ENCODE assay signal across 13 cellular contexts in genomic region chr16:85083051-85083639, GRCh38. TPM values are rescaled to one million over a fixed set of nuclear protein-coding genes. Genes with fewer than 3 reads are reported as not detected.
A peak's percentile ranks its signal among the peaks of the same experiment; 100 is the strongest.
DNase-seq lines count a peak whose midpoint lies in the region; ATAC-seq, FAIRE-seq and TF ChIP-seq lines count a peak whose summit lies in the region.
"Had no signal": no experiment of that assay in that cellular context is flagged by ENCODE, and none has a peak within 500 bp of the region (broad histone marks: within the 10 kb centered on the region; RNA-seq: fewer than 3 reads in every experiment).

No MANE protein-coding gene starts in this region.

- WGBS in GM12878 (ENCODE audit: insufficient coverage, insufficient replicate concordance, low lambda C conversion rate, missing lambda C conversion rate) = 6% methylated on average over 13 of the region's 13 CpGs
- WGBS in pancreas, 2 donors = 78 to 85% methylated on average over 13 of the region's 13 CpGs

- no peak for TF ChIP-seq POLR2A in GM12878 (IDR thresholded peaks at IDR 0.05; ENCODE audit: low read depth, low read length)

- peak overlapping the region; percentile 23; the same call in 1 of the 2 replicates for H3K4me3 ChIP-seq in GM12878
- no peak overlapping the region for H3K4me3 ChIP-seq in naive thymus-derived CD4-positive, alpha-beta T cell (ENCODE audit: low read length)
- no peak overlapping the region for H3K4me3 ChIP-seq in pancreas

- ATAC-seq in HG02610 (IDR thresholded peaks at IDR 0.05; ENCODE audit: unreplicated experiment) (peak; percentile 23), GM12878 (peak; percentile 37), pancreas (no peak), GM18517 (IDR thresholded peaks at IDR 0.05; ENCODE audit: unreplicated experiment) (no peak)
- ATAC-seq in naive thymus-derived CD4-positive, alpha-beta T cell = no peak

- H3K9me3 ChIP-seq in ES-I3 (ENCODE audit: control insufficient read depth, insufficient read depth, low read length) (no peaks in the 10 kb centered on the region), GM12878 (replicated peaks; ENCODE audit: control insufficient read depth, insufficient read depth, low read length) (no peaks in the 10 kb centered on the region), pancreas (no peaks in the 10 kb centered on the region)
- no peaks in the 10 kb centered on the region for H3K9me3 ChIP-seq in naive thymus-derived CD4-positive, alpha-beta T cell (ENCODE audit: control insufficient read depth in 2 of 3, low read length in 3 of 3)

- H3K27me3 ChIP-seq in GM12878 (replicated peaks in 1 of 2; ENCODE audit: control insufficient read depth in 2 of 2, insufficient read depth in 2 of 2, low read length in 1 of 2) = no peaks in the 10 kb centered on the region; a peak in 1 of 4 replicates
- no peaks in the 10 kb centered on the region for H3K27me3 ChIP-seq in naive thymus-derived CD4-positive, alpha-beta T cell (ENCODE audit: control insufficient read depth in 2 of 2, insufficient read depth in 2 of 2, low read length in 2 of 2)
- H3K27me3 ChIP-seq in pancreas = no peaks in the 10 kb centered on the region

- SMC1A ChIA-PET in GM12878 (lab: Charles Lee; ENCODE audit: uncharacterized antibody, unreplicated experiment) = interaction anchor here (1.3 kb wide), 1 partner anchor 11 kb away, joined by 3 read pairs; no protein-coding TSS in a partner anchor

- intact Hi-C loops in GM12878 (cut with micrococcal nuclease; ENCODE audit: unreplicated experiment) (loop anchor here (2.0 kb wide), 1 partner anchor 26 kb away; no protein-coding TSS in a partner anchor), pancreas (cut with DNase I) (loop anchor here in 1 of 3 donors (10.0 kb wide), 1 partner anchor 98 kb away; no protein-coding TSS in a partner anchor)
- intact Hi-C loops in naive thymus-derived CD4-positive, alpha-beta T cell (cut with micrococcal nuclease) = no loop called here

- CTCF ChIA-PET in GM12878 (lab: Yijun Ruan, JAX) = interaction anchor here (1.2 to 1.4 kb wide), 2 partner anchors 10 to 55 kb away, joined by 3 read pairs; partner anchors contain the start of gene KIAA0513
- CTCF ChIA-PET in naive thymus-derived CD4-positive, alpha-beta T cell (lab: Charles Lee) = interaction anchor here (0.8 to 1.3 kb wide), 2 partner anchors 27 to 55 kb away, joined by 3 to 6 read pairs; no protein-coding TSS in a partner anchor

- H3K79me2 ChIP-seq in GM12878 (ENCODE audit: control insufficient read depth, insufficient read depth, low read length) = no peaks in the 10 kb centered on the region

- peak overlapping the region in 3 of 10 donors; percentile 3 to 29 (median 8) for H3K4me3 Mint-ChIP-seq in naive thymus-derived CD4-positive, alpha-beta T cell

- peak; percentile 57 for FAIRE-seq in GM12878 (lab: Jason Lieb, UNC)
- no peak for FAIRE-seq in pancreas (lab: Jason Lieb, UNC)
- FAIRE-seq: endothelial cell of umbilical vein had no signal

- peak overlapping the region; percentile 11; the same call in 1 of the 2 replicates for H3K9ac ChIP-seq in ES-I3 (ENCODE audit: low read depth, low read length)
- peak overlapping the region; percentile 75 for H3K9ac ChIP-seq in GM12878 (ENCODE audit: control insufficient read depth, insufficient read depth, low read length)

- POLR2A ChIA-PET in GM12878 (lab: Charles Lee) = no interaction called here
- POLR2A ChIA-PET in naive thymus-derived CD4-positive, alpha-beta T cell (lab: Charles Lee) = no interaction called here

- H3K27me3 Mint-ChIP-seq in naive thymus-derived CD4-positive, alpha-beta T cell = peaks cover 0 to 2% (median 0%) of the 10 kb centered on the region in 5 donors
- H3K27me3 Mint-ChIP-seq: CD4-positive, alpha-beta memory T cell had no signal

- H3K36me3 Mint-ChIP-seq in naive thymus-derived CD4-positive, alpha-beta T cell = peaks cover 0 to 17% (median 12%) of the 10 kb centered on the region in 5 donors

- H3K36me3 ChIP-seq in ES-I3 (ENCODE audit: insufficient read depth, low read length) (no peaks in the 10 kb centered on the region), GM12878 (ENCODE audit: control insufficient read depth in 2 of 2, insufficient read depth in 2 of 2, low read length in 1 of 2) (no peaks in the 10 kb centered on the region; a peak in 1 of 4 replicates), pancreas (peaks cover 0 to 15% (median 0%) of the 10 kb centered on the region in 3 donors)
- peaks cover 0 to 25% (median 0%) of the 10 kb centered on the region in 3 experiments for H3K36me3 ChIP-seq in naive thymus-derived CD4-positive, alpha-beta T cell (ENCODE audit: control insufficient read depth in 2 of 3, insufficient read depth in 3 of 3, low read length in 3 of 3)

- H4K20me1 ChIP-seq in GM12878 (ENCODE audit: control insufficient read depth, insufficient read depth) = no peaks in the 10 kb centered on the region

- in situ Hi-C loops in GM12878 (cut with MboI) = no loop called here

- no peak for TF ChIP-seq EP300 in GM12878 (IDR thresholded peaks at IDR 0.05; ENCODE audit: borderline replicate concordance in 1 of 2, control insufficient read depth in 1 of 2, low read depth in 2 of 2, low read length in 2 of 2)

- H3K4me1 ChIP-seq in ES-I3 (ENCODE audit: insufficient read depth, low read length) (peaks cover 25% of the 10 kb centered on the region), GM12878 (ENCODE audit: control insufficient read depth, insufficient read depth, low read length) (peaks cover 30% of the 10 kb centered on the region), pancreas (no peaks in the 10 kb centered on the region)
- H3K4me1 ChIP-seq in naive thymus-derived CD4-positive, alpha-beta T cell (ENCODE audit: control insufficient read depth in 2 of 2, insufficient read depth in 2 of 2, low read length in 2 of 2) = no peaks in the 10 kb centered on the region

- peak overlapping the region; percentile 81 for H2AFZ ChIP-seq in GM12878 (ENCODE audit: control insufficient read depth, low read depth, low read length)

- TF ChIP-seq CTCF in GM12878 (IDR thresholded peaks at IDR 0.05 in 2 of 3, conservative IDR thresholded peaks at IDR 0.05 in 1 of 3; ENCODE audit: control insufficient read depth in 2 of 3, extremely low read depth in 1 of 3, insufficient read depth in 1 of 3, low read depth in 3 of 3, low read length in 3 of 3) (no peak), pancreas (IDR thresholded peaks at IDR 0.05) (no peak)

- RAD21 ChIA-PET in GM12878 (lab: Charles Lee; ENCODE audit: unreplicated experiment) = no interaction called here

- BruUV-seq in GM12878 (replicated peaks; lab: Mats Ljungman, UMichigan) = no TSS peak

- H3K4me2 ChIP-seq in GM12878 (ENCODE audit: control insufficient read depth, insufficient read depth) = peak overlapping the region; percentile 96

- peak overlapping the region in 5 of 9 donors; percentile 19 to 60 (median 39) for H3K27ac Mint-ChIP-seq in naive thymus-derived CD4-positive, alpha-beta T cell

- peaks cover 5 to 19% (median 6%) of the 10 kb centered on the region in 7 donors for H3K4me1 Mint-ChIP-seq in naive thymus-derived CD4-positive, alpha-beta T cell

- no peaks in the 10 kb centered on the region for H3K9me3 Mint-ChIP-seq in naive thymus-derived CD4-positive, alpha-beta T cell
- H3K9me3 Mint-ChIP-seq: CD4-positive, alpha-beta memory T cell had no signal

- no peak for TF ChIP-seq RAD21 in GM12878 (IDR thresholded peaks at IDR 0.05; ENCODE audit: insufficient read depth, low read depth, low read length)

- DNase-seq in GM12878 (ENCODE audit: low read depth, low spot score) (no peak), NCI-H345 treated with DMSO at 0.1 percent for 48 hours (lab: John Stamatoyannopoulos, UW; ENCODE audit: unreplicated experiment) (no peak), pancreas (no peak), DMS79 (lab: John Stamatoyannopoulos, UW) (no peak)
- no peak for DNase-seq in naive thymus-derived CD4-positive, alpha-beta T cell
- DNase-seq: activated CD8-positive, alpha-beta memory T cell treated with anti-CD3 and anti-CD28 coated beads, Interleukin-2, amount 50 U/mL, for 4 hours; CD4-positive, alpha-beta memory T cell; hippocampal formation; stimulated activated CD4-positive, alpha-beta T cell treated with anti-CD3 and anti-CD28 coated beads, Interleukin-12 subunit alpha, Interleukin-12 subunit beta, amount 100 ng/mL, for 4 hours had no signal

- H3K27ac ChIP-seq in GM12878 (ENCODE audit: control insufficient read depth, insufficient read depth) = peak overlapping the region; percentile 77
- no peak overlapping the region for H3K27ac ChIP-seq in naive thymus-derived CD4-positive, alpha-beta T cell (ENCODE audit: low read depth, low read length)
- no peak overlapping the region for H3K27ac ChIP-seq in pancreas

RNA-seq across cellular contexts. Expression of gene CIBAR2, which starts 29.1 kb away (rescaled TPM):
- total RNA-seq in GM12878 (2013; cell fraction: nucleolus; rRNA removed) = not detected in 2 replicates
- total RNA-seq in GM12878 (2014; rRNA removed) (0.27 TPM in 1 of 2 replicates, not detected in the other), GM12878 (2014; rRNA removed; fragmentation: Illumina TruSeq; extraction: Trizol) (not detected in 2 replicates), GM12878 (2021) (not detected in 2 replicates), pancreas (not detected)
- not detected for polyA plus RNA-seq in GM12878 (2011; ENCODE audit: low read depth)
- polyA plus RNA-seq in GM12878 (2011; rRNA removed) (not detected in 2 replicates), GM12878 (2014; fragmentation: Illumina TruSeq; extraction: Trizol) (0.16 TPM in 1 of 2 replicates, not detected in the other), GM12878 (2014; fragmentation: Nextera tagmentation; extraction: Ambion mirVana) (under 1 TPM; 0.05 to 0.07 TPM), GM12878 (2014; rRNA removed) (0.19 TPM in 1 of 2 replicates, not detected in the other), GM12878 (2016; fragmentation: Nextera tagmentation; extraction: Ambion mirVana) (not detected), pancreas (under 1 TPM in 1 of 2 donors, not detected in 1; 0.05 TPM)
- not detected in 2 replicates for polyA plus RNA-seq in GM12878 (2011; cell fraction: cytosol; rRNA removed)
- 0.07 TPM in 1 of 2 replicates, not detected in the other for polyA plus RNA-seq in GM12878 (2011; cell fraction: nucleus; rRNA removed)
- polyA plus RNA-seq in GM12878 (2012) = 0.44 and 0.88 TPM in 2 replicates
- polyA minus RNA-seq in GM12878 (2011; rRNA and poly(A)+ RNA removed) = not detected in 2 replicates
- not detected in 2 replicates for polyA minus RNA-seq in GM12878 (2011; cell fraction: cytosol; rRNA and poly(A)+ RNA removed)
- polyA minus RNA-seq in GM12878 (2011; cell fraction: nucleus; rRNA and poly(A)+ RNA removed) = not detected in 2 replicates
- not detected for total RNA-seq in naive thymus-derived CD4-positive, alpha-beta T cell
- not detected for polyA plus RNA-seq in naive thymus-derived CD4-positive, alpha-beta T cell
- total RNA-seq: CD4-positive, alpha-beta memory T cell; endothelial cell of umbilical vein had no signal
- polyA plus RNA-seq: CD4-positive, alpha-beta memory T cell had no signal

RNA-seq across cellular contexts. Expression of gene KIAA0513, which starts 55.5 kb away (rescaled TPM):
- total RNA-seq in GM12878 (2013; cell fraction: nucleolus; rRNA removed) = 3.5 and 4.8 TPM in 2 replicates
- total RNA-seq in GM12878 (2014; rRNA removed) = 1.8 and 2.3 TPM in 2 replicates
- 2.3 and 2.4 TPM in 2 replicates for total RNA-seq in GM12878 (2014; rRNA removed; fragmentation: Illumina TruSeq; extraction: Trizol)
- 4.3 and 4.6 TPM in 2 replicates for total RNA-seq in GM12878 (2021)
- polyA plus RNA-seq in GM12878 (2011; ENCODE audit: low read depth) = 1.4 TPM
- polyA plus RNA-seq in GM12878 (2011; rRNA removed) = 0.29 and 0.65 TPM in 2 replicates
- polyA plus RNA-seq in GM12878 (2011; cell fraction: cytosol; rRNA removed) = 0.79 and 0.81 TPM in 2 replicates
- 1.0 and 1.1 TPM in 2 replicates for polyA plus RNA-seq in GM12878 (2011; cell fraction: nucleus; rRNA removed)
- 3.0 and 3.8 TPM in 2 replicates for polyA plus RNA-seq in GM12878 (2012)
- polyA plus RNA-seq in GM12878 (2014; fragmentation: Illumina TruSeq; extraction: Trizol) = 1.2 and 2.2 TPM in 2 replicates
- polyA plus RNA-seq in GM12878 (2014; fragmentation: Nextera tagmentation; extraction: Ambion mirVana) = under 1 TPM; 0.14 to 0.22 TPM
- polyA plus RNA-seq in GM12878 (2014; rRNA removed) = 2.4 and 3.5 TPM in 2 replicates
- 1 to 10 TPM; 1.5 to 5.8 TPM for polyA plus RNA-seq in GM12878 (2016; fragmentation: Nextera tagmentation; extraction: Ambion mirVana)
- 0.82 and 1.2 TPM in 2 replicates for polyA minus RNA-seq in GM12878 (2011; rRNA and poly(A)+ RNA removed)
- polyA minus RNA-seq in GM12878 (2011; cell fraction: cytosol; rRNA and poly(A)+ RNA removed) = 0.10 TPM in 1 of 2 replicates, not detected in the other
- polyA minus RNA-seq in GM12878 (2011; cell fraction: nucleus; rRNA and poly(A)+ RNA removed) = 0.85 and 1.4 TPM in 2 replicates
- 10 to 100 TPM in 4 of 5 experiments, 1 to 10 TPM in 1; 9.5 to 28.9 (median 15.1) TPM for total RNA-seq in naive thymus-derived CD4-positive, alpha-beta T cell
- 1 to 10 TPM; 6.9 to 7.9 TPM for polyA plus RNA-seq in naive thymus-derived CD4-positive, alpha-beta T cell
- total RNA-seq in pancreas = 10 to 100 TPM; 11.3 to 22.1 (median 17.0) TPM
- polyA plus RNA-seq in pancreas = 1 to 10 TPM; 3.5 to 7.7 TPM

Comparison
In these comparisons a context has a peak if more than half of its experiments do, and no peak if none do; other contexts are left out.
1. ATAC-seq: peak in HG02610 (single experiment) and GM12878 (single experiment); none in naive thymus-derived CD4-positive, alpha-beta T cell (single experiment), pancreas (0 of 4) and GM18517 (single experiment).